Comparison of ENCODE assay signal across 2 cellular contexts in genomic region chr9:130315446-130316226, GRCh38.
TF ChIP-seq lines count a peak whose summit lies in the region.

No MANE protein-coding gene starts in this region.

TF ChIP-seq in H1, 55 proteins besides CTCF, POLR2A, EP300 and RAD21:
- TF ChIP-seq TBP (IDR thresholded peaks at IDR 0.05; ENCODE audit: low read depth, low read length) (no peak), CREB1 (IDR thresholded peaks at IDR 0.05) (no peak), KDM5A (IDR thresholded peaks at IDR 0.05; ENCODE audit: low read length) (no peak), NANOG (IDR thresholded peaks at IDR 0.05; ENCODE audit: insufficient read depth, low read depth, low read length, poor library complexity, severe bottlenecking) (no peak), ATF3 (IDR thresholded peaks at IDR 0.05; ENCODE audit: insufficient read depth, low read depth, low read length) (no peak), NRF1 (IDR thresholded peaks at IDR 0.05; ENCODE audit: low read depth, low read length) (no peak), JUND (IDR thresholded peaks at IDR 0.05; ENCODE audit: low read length) (no peak), SUZ12 (IDR thresholded peaks at IDR 0.05; ENCODE audit: low read length) (no peak), HDAC6 (IDR thresholded peaks at IDR 0.05; ENCODE audit: low read depth, low read length) (no peak), KDM4A (IDR thresholded peaks at IDR 0.05; ENCODE audit: low read depth, low read length, severe bottlenecking) (no peak), SP2 (IDR thresholded peaks at IDR 0.05; ENCODE audit: low read length) (no peak), SIX5 (IDR thresholded peaks at IDR 0.05; ENCODE audit: low read depth, low read length) (no peak), TEAD4 (IDR thresholded peaks at IDR 0.05; ENCODE audit: low read depth, low read length) (no peak), CHD1 (IDR thresholded peaks at IDR 0.05; ENCODE audit: low read depth, low read length) (no peak), SIN3A (conservative IDR thresholded peaks at IDR 0.05 in 1 of 2, IDR thresholded peaks at IDR 0.05 in 1 of 2; ENCODE audit: low read depth in 1 of 2, low read length in 2 of 2) (no peak)
TF ChIP-seq in H1: peak in this region for 0.

TF ChIP-seq in liver, 16 proteins besides CTCF, POLR2A, EP300 and RAD21:
- TF ChIP-seq SP1 (IDR thresholded peaks at IDR 0.05) (peak; percentile 60), TAF1 (conservative IDR thresholded peaks at IDR 0.05) (no peak), NR2F2 (IDR thresholded peaks at IDR 0.05) (no peak), JUND (IDR thresholded peaks at IDR 0.05) (no peak), FOXA1 (IDR thresholded peaks at IDR 0.05) (no peak), ATF3 (IDR thresholded peaks at IDR 0.05) (peak; percentile 29), ZBTB33 (IDR thresholded peaks at IDR 0.05) (no peak), REST (IDR thresholded peaks at IDR 0.05) (no peak), FOXA2 (IDR thresholded peaks at IDR 0.05) (no peak), HNF4A (conservative IDR thresholded peaks at IDR 0.05) (peak; percentile 69 to 89), RXRA (IDR thresholded peaks at IDR 0.05) (peak; percentile 52 to 76), HNF4G (IDR thresholded peaks at IDR 0.05) (peak; percentile 75)
